1 cellular context compared by ENCODE assay signal in the genomic region with DNA sequence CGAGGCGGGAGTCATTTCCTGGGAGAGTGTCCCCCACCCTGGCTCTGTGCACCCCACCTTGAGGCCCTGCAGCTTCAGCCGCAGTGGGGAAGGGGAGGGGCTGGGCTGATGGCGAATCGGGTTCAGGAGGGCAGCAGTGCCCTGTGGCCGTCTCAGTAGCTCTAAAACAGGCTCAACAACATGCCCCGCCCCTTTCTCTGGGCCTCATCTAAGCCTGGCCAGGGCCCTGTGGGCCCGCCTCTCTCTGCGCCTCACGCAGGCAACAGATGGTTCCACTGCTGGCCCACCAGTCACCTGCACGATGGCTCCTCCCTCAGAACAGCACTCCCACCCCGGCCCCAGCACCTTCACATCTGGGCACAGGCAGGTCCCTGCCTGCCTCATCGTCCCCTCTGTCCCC.
TF ChIP-seq lines count a peak whose summit lies in the region.

No MANE protein-coding gene starts in this region.

TF ChIP-seq in K562, 482 proteins besides CTCF, POLR2A, EP300 and RAD21 (continued from another document):
- TF ChIP-seq, protein P1, sequence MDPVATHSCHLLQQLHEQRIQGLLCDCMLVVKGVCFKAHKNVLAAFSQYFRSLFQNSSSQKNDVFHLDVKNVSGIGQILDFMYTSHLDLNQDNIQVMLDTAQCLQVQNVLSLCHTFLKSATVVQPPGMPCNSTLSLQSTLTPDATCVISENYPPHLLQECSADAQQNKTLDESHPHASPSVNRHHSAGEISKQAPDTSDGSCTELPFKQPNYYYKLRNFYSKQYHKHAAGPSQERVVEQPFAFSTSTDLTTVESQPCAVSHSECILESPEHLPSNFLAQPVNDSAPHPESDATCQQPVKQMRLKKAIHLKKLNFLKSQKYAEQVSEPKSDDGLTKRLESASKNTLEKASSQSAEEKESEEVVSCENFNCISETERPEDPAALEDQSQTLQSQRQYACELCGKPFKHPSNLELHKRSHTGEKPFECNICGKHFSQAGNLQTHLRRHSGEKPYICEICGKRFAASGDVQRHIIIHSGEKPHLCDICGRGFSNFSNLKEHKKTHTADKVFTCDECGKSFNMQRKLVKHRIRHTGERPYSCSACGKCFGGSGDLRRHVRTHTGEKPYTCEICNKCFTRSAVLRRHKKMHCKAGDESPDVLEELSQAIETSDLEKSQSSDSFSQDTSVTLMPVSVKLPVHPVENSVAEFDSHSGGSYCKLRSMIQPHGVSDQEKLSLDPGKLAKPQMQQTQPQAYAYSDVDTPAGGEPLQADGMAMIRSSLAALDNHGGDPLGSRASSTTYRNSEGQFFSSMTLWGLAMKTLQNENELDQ (CRISPR knock-in tag; IDR thresholded peaks at IDR 0.05; ENCODE audit: borderline replicate concordance) = no peak
- TF ChIP-seq ZNF551 (CRISPR knock-in tag; IDR thresholded peaks at IDR 0.05) (no peak), ZNF507 (tag; conservative IDR thresholded peaks at IDR 0.05) (no peak), KAT8 (IDR thresholded peaks at IDR 0.05; ENCODE audit: low read depth) (no peak), ZZZ3 (IDR thresholded peaks at IDR 0.05) (no peak), ZFP30 (CRISPR knock-in tag; IDR thresholded peaks at IDR 0.05; ENCODE audit: borderline replicate concordance) (no peak)
- TF ChIP-seq, protein P2, sequence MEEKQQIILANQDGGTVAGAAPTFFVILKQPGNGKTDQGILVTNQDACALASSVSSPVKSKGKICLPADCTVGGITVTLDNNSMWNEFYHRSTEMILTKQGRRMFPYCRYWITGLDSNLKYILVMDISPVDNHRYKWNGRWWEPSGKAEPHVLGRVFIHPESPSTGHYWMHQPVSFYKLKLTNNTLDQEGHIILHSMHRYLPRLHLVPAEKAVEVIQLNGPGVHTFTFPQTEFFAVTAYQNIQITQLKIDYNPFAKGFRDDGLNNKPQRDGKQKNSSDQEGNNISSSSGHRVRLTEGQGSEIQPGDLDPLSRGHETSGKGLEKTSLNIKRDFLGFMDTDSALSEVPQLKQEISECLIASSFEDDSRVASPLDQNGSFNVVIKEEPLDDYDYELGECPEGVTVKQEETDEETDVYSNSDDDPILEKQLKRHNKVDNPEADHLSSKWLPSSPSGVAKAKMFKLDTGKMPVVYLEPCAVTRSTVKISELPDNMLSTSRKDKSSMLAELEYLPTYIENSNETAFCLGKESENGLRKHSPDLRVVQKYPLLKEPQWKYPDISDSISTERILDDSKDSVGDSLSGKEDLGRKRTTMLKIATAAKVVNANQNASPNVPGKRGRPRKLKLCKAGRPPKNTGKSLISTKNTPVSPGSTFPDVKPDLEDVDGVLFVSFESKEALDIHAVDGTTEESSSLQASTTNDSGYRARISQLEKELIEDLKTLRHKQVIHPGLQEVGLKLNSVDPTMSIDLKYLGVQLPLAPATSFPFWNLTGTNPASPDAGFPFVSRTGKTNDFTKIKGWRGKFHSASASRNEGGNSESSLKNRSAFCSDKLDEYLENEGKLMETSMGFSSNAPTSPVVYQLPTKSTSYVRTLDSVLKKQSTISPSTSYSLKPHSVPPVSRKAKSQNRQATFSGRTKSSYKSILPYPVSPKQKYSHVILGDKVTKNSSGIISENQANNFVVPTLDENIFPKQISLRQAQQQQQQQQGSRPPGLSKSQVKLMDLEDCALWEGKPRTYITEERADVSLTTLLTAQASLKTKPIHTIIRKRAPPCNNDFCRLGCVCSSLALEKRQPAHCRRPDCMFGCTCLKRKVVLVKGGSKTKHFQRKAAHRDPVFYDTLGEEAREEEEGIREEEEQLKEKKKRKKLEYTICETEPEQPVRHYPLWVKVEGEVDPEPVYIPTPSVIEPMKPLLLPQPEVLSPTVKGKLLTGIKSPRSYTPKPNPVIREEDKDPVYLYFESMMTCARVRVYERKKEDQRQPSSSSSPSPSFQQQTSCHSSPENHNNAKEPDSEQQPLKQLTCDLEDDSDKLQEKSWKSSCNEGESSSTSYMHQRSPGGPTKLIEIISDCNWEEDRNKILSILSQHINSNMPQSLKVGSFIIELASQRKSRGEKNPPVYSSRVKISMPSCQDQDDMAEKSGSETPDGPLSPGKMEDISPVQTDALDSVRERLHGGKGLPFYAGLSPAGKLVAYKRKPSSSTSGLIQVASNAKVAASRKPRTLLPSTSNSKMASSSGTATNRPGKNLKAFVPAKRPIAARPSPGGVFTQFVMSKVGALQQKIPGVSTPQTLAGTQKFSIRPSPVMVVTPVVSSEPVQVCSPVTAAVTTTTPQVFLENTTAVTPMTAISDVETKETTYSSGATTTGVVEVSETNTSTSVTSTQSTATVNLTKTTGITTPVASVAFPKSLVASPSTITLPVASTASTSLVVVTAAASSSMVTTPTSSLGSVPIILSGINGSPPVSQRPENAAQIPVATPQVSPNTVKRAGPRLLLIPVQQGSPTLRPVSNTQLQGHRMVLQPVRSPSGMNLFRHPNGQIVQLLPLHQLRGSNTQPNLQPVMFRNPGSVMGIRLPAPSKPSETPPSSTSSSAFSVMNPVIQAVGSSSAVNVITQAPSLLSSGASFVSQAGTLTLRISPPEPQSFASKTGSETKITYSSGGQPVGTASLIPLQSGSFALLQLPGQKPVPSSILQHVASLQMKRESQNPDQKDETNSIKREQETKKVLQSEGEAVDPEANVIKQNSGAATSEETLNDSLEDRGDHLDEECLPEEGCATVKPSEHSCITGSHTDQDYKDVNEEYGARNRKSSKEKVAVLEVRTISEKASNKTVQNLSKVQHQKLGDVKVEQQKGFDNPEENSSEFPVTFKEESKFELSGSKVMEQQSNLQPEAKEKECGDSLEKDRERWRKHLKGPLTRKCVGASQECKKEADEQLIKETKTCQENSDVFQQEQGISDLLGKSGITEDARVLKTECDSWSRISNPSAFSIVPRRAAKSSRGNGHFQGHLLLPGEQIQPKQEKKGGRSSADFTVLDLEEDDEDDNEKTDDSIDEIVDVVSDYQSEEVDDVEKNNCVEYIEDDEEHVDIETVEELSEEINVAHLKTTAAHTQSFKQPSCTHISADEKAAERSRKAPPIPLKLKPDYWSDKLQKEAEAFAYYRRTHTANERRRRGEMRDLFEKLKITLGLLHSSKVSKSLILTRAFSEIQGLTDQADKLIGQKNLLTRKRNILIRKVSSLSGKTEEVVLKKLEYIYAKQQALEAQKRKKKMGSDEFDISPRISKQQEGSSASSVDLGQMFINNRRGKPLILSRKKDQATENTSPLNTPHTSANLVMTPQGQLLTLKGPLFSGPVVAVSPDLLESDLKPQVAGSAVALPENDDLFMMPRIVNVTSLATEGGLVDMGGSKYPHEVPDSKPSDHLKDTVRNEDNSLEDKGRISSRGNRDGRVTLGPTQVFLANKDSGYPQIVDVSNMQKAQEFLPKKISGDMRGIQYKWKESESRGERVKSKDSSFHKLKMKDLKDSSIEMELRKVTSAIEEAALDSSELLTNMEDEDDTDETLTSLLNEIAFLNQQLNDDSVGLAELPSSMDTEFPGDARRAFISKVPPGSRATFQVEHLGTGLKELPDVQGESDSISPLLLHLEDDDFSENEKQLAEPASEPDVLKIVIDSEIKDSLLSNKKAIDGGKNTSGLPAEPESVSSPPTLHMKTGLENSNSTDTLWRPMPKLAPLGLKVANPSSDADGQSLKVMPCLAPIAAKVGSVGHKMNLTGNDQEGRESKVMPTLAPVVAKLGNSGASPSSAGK (IDR thresholded peaks at IDR 0.05) = no peak
- TF ChIP-seq, protein P3, sequence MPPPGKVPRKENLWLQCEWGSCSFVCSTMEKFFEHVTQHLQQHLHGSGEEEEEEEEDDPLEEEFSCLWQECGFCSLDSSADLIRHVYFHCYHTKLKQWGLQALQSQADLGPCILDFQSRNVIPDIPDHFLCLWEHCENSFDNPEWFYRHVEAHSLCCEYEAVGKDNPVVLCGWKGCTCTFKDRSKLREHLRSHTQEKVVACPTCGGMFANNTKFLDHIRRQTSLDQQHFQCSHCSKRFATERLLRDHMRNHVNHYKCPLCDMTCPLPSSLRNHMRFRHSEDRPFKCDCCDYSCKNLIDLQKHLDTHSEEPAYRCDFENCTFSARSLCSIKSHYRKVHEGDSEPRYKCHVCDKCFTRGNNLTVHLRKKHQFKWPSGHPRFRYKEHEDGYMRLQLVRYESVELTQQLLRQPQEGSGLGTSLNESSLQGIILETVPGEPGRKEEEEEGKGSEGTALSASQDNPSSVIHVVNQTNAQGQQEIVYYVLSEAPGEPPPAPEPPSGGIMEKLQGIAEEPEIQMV (tag; conservative IDR thresholded peaks at IDR 0.05; ENCODE audit: low read depth) = no peak
TF ChIP-seq in K562: peak in this region for 0.
